8 cellular contexts compared by ENCODE assay signal in the genomic region with DNA sequence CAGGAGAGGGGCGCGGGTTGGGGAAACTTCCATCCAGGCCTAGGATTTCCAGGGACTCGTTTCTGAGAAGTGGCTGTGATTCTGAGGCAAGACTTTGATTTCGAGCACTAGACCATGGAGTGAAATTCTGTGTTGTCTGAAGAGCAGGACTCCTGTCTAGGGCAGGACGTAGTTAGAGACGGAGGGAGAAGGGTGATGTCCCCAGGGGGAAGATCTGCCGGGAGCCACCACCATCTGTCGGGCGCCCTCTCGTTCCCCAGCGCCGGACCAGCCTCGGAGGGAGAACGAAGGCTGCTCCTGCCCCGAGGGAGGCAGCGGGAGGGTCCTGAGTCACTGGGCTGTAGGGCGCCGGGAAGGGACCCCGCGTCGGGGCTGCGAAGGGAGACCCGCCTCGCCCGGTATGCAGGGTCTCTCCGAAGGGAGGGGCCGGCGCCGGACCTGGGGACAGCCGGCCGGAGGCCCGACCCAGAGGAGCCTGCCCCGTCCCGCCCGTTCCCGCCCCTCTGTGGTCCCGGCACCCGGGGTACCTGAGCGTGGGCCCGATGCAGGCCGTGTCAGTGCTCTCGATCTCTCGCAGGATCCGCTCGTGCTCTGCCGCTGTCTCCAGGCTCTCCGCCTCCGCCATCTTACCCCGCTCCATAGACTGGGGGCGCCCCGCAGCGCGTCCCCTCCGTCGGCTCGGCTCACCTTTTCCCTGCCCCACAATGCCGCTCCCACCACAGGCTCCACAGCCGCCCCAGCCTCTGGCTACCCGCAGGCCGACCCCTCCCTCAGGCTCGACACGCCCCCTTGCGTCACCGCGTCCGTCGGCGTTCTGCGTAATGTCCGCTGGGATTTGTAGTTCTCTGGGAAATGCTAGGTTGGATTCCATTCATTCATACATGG. TPM values are rescaled to one million over a fixed set of nuclear protein-coding genes. Genes with fewer than 3 reads are reported as not detected.
DNase-seq lines count a peak whose midpoint lies in the region; ATAC-seq and TF ChIP-seq lines count a peak whose summit lies in the region.

A gene (minus strand): TSS at position 763 of the 885 bp plus-strand sequence.

- H3K4me3 Mint-ChIP-seq in natural killer cell treated with Interleukin-12 subunit alpha and Interleukin-12 subunit beta and Interleukin-15 and Interleukin-18, amount 100 ng/mL, for 72 hours = peak within 1 kb of the TSS; percentile 96

- H3K4me3 ChIP-seq in GM23248 = peak within 1 kb of the TSS; percentile 94
- peak within 1 kb of the TSS; percentile 50 for H3K4me3 ChIP-seq in RWPE2 (ENCODE audit: severe bottlenecking)
- peak within 1 kb of the TSS; percentile 82 for H3K4me3 ChIP-seq in fibroblast of pulmonary artery (replicated peaks; ENCODE audit: low read depth, low read length)

- H3F3A ChIP-seq in GM23248 (ENCODE audit: insufficient read depth) = peaks cover 16% of the 10 kb centered on the region; the same call in 1 of the 2 replicates

- H3K27me3 ChIP-seq in GM23248 (replicated peaks; ENCODE audit: insufficient read depth) (no peaks in the 10 kb centered on the region), RWPE2 (ENCODE audit: insufficient read depth, poor library complexity, severe bottlenecking) (no peaks in the 10 kb centered on the region)

- peaks cover 6% of the 10 kb centered on the region for H3K36me3 Mint-ChIP-seq in natural killer cell treated with Interleukin-12 subunit alpha and Interleukin-12 subunit beta and Interleukin-15 and Interleukin-18, amount 100 ng/mL, for 72 hours

- H3K9ac ChIP-seq in GM23248 = peak within 1 kb of the TSS; percentile 88

- H3K9me2 ChIP-seq in GM23248 (ENCODE audit: insufficient read depth) = no peaks in the 10 kb centered on the region

- peaks cover 45% of the 10 kb centered on the region for H3K79me2 ChIP-seq in GM23248 (ENCODE audit: insufficient read depth)

- peak within 1 kb of the TSS; percentile 89 for H2AFZ ChIP-seq in GM23248

- H3K27ac ChIP-seq in GM23248 = peak within 1 kb of the TSS; percentile 52
- H3K27ac ChIP-seq in RWPE2 (ENCODE audit: poor library complexity, severe bottlenecking) = peak within 1 kb of the TSS; percentile 72

- DNase-seq in DMS79 (lab: John Stamatoyannopoulos, UW) = peak; percentile 87
- DNase-seq in GM23248 = peak; percentile 92
- peak; percentile 74 to 76 for DNase-seq in Kasumi-1 (lab: John Stamatoyannopoulos, UW)
- DNase-seq in RWPE2 (ENCODE audit: low spot score) = peak; percentile 93
- DNase-seq in activated T-helper 9 cell treated with anti-CD3 and anti-CD28 coated beads, Interleukin-2, amount 50 U/mL, for 16 hours (ENCODE audit: low read depth) = peak; percentile 79
- peak; percentile 92 for DNase-seq in fibroblast of pulmonary artery (ENCODE audit: low read depth)
- peak; percentile 86 for DNase-seq in natural killer cell treated with Interleukin-12 subunit alpha and Interleukin-12 subunit beta and Interleukin-15 and Interleukin-18, amount 100 ng/mL, for 72 hours (ENCODE audit: low spot score)
- peak; percentile 82 for DNase-seq in stimulated activated naive CD4-positive, alpha-beta T cell treated with Interleukin-2 at 50 U/mL for 16 hours (lab: John Stamatoyannopoulos, UW)

- ATAC-seq in RWPE2 (ENCODE audit: low read depth) = peak; percentile 70
- ATAC-seq in natural killer cell treated with Interleukin-12 subunit alpha and Interleukin-12 subunit beta and Interleukin-15 and Interleukin-18, amount 100 ng/mL, for 72 hours = peak; percentile 89 to 94

- H3K9me3 ChIP-seq in GM23248 (ENCODE audit: low read depth) (no peaks in the 10 kb centered on the region), RWPE2 (ENCODE audit: severe bottlenecking) (no peaks in the 10 kb centered on the region)

- H3K4me1 ChIP-seq in GM23248 (ENCODE audit: insufficient read depth) = peaks cover 22% of the 10 kb centered on the region
- H3K4me1 ChIP-seq in RWPE2 (ENCODE audit: insufficient read depth, poor library complexity, severe bottlenecking) = peaks cover 44% of the 10 kb centered on the region

- peaks cover 27 to 36% of the 10 kb centered on the region in 2 donors for H3K4me1 Mint-ChIP-seq in natural killer cell treated with Interleukin-12 subunit alpha and Interleukin-12 subunit beta and Interleukin-15 and Interleukin-18, amount 100 ng/mL, for 72 hours (ENCODE audit: low read depth in 2 of 2)

- no peaks in the 10 kb centered on the region for H3K9me3 Mint-ChIP-seq in natural killer cell treated with Interleukin-12 subunit alpha and Interleukin-12 subunit beta and Interleukin-15 and Interleukin-18, amount 100 ng/mL, for 72 hours

- 1% methylated on average over 41 to 53 of the region's 70 CpGs for WGBS in GM23248 (ENCODE audit: low coverage in 1 of 2, low lambda C conversion rate in 2 of 2, missing lambda C conversion rate in 2 of 2), 2 experiments

- no peaks in the 10 kb centered on the region for H4K20me1 ChIP-seq in GM23248 (ENCODE audit: insufficient read depth)

- peaks cover 9 to 12% of the 10 kb centered on the region in 2 donors for H3K27me3 Mint-ChIP-seq in natural killer cell treated with Interleukin-12 subunit alpha and Interleukin-12 subunit beta and Interleukin-15 and Interleukin-18, amount 100 ng/mL, for 72 hours

- peak within 1 kb of the TSS; percentile 98 for H3K4me2 ChIP-seq in GM23248 (ENCODE audit: unreplicated experiment)

- no peak for TF ChIP-seq CTCF in RWPE2 (IDR thresholded peaks at IDR 0.05; ENCODE audit: poor library complexity, severe bottlenecking)
- TF ChIP-seq CTCF in fibroblast of pulmonary artery (IDR thresholded peaks at IDR 0.05; ENCODE audit: low read length, missing control alignments) = no peak

- H3K27ac Mint-ChIP-seq in natural killer cell treated with Interleukin-12 subunit alpha and Interleukin-12 subunit beta and Interleukin-15 and Interleukin-18, amount 100 ng/mL, for 72 hours = peak within 1 kb of the TSS; percentile 53 to 82

- in situ Hi-C loops in GM23248 (cut with MboI) = no loop called here

- H3K36me3 ChIP-seq in GM23248 (ENCODE audit: low read depth) = no peaks in the 10 kb centered on the region
- peaks cover 13% of the 10 kb centered on the region; the same call in 1 of the 2 replicates for H3K36me3 ChIP-seq in RWPE2 (ENCODE audit: low read depth)

RNA-seq across cellular contexts. Expression of the gene that starts here (rescaled TPM):
- 18.3 and 20.7 TPM in 2 replicates for total RNA-seq in GM23248 (2014; rRNA removed; shearing (Covaris generic))
- 8.9 and 9.0 TPM in 2 replicates for polyA plus RNA-seq in GM23248 (2016; fragmentation: Nextera tagmentation; extraction: Ambion mirVana)
- total RNA-seq in natural killer cell treated with Interleukin-12 subunit alpha and Interleukin-12 subunit beta and Interleukin-15 and Interleukin-18, amount 100 ng/mL, for 72 hours = 10 to 100 TPM; 10.8 to 12.8 TPM

Comparison
In these comparisons a context has a peak if more than half of its experiments do, and no peak if none do; other contexts are left out.
1. Peak in every context shown above with its lines: DNase-seq, ATAC-seq, H3K4me3 ChIP-seq and H3K27ac ChIP-seq.